Comparison of ENCODE assay signal across 15 cellular contexts in the genomic region with DNA sequence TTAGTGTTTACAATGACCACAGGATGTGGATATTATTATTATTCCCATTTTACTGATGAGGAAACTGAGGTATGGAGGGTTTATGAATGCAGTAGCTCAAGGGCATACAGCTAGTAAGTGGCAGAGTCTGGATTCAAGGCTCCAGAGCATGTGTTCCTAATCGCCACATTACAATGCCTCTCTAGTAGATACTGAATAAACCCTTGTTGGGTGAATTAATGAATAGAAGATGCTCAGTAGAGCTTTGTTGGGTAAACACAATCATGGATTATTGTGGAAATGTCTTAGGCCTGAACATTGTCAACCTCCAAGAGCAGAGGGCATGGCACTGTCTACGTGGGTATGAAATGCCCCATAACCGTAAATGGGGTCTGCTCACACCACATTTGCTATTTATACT.
"Had no signal": no experiment of that assay in that cellular context is flagged by ENCODE, and none has a peak within 500 bp of the region (broad histone marks: within the 10 kb centered on the region; RNA-seq: fewer than 3 reads in every experiment).

No MANE protein-coding gene starts in this region.

- H3K4me3 ChIP-seq: K562 had no signal

- DNase-seq: Kasumi-1, MM.1S, NCI-H1092 treated with DMSO at 0.1 percent for 48 hours, NCI-H1436, NCI-H187, NCI-H2029, NCI-H2081 treated with DMSO at 0.1 percent for 48 hours, NCI-H524, NCI-H748 treated with DMSO at 0.1 percent for 48 hours, PC-3, SK-N-SH, SW 1271, T-cell had no signal

- ATAC-seq: K562, Panc1, PC-3, T-cell had no signal
